ENCODE assay signal across 37 cellular contexts in genomic region chr3:40037582-40037981, GRCh38.
"Had no signal": no experiment of that assay in that cellular context is flagged by ENCODE, and none has a peak within 500 bp of the region (broad histone marks: within the 10 kb centered on the region; RNA-seq: fewer than 3 reads in every experiment).

No MANE protein-coding gene starts in this region.

- DNase-seq: activated CD4-positive, alpha-beta memory T cell treated with anti-CD3 and anti-CD28 coated beads for 36 hours; activated CD4-positive, alpha-beta T cell treated with anti-CD3 and anti-CD28 coated beads for 36 hours; activated CD4-positive, alpha-beta T cell treated with anti-CD3 and anti-CD28 coated beads, Interleukin-2, amount 10 ng/mL, durations not matched to agents 24 days and 14 days; activated CD4-positive, CD25-positive, alpha-beta regulatory T cell; activated CD4-positive, CD25-positive, alpha-beta regulatory T cell treated with anti-CD3 and anti-CD28 coated beads, Interleukin-2, amount 50 U/mL, for 72 hours; activated CD8-positive, alpha-beta memory T cell treated with anti-CD3 and anti-CD28 coated beads, Interleukin-2, amount 10 ng/mL, durations not matched to agents 7 days and 5 days; activated CD8-positive, alpha-beta memory T cell treated with anti-CD3 and anti-CD28 coated beads, Interleukin-2, amount 50 U/mL, for 4 hours; activated CD8-positive, alpha-beta T cell treated with anti-CD3 and anti-CD28 coated beads, Interleukin-2, amount 10 ng/mL, durations not matched to agents 7 days and 5 days; activated effector memory CD4-positive, alpha-beta T cell treated with anti-CD3 and anti-CD28 coated beads, Interleukin-2, amount 50 U/mL, for 16 hours; activated naive CD4-positive, alpha-beta T cell treated with anti-CD3 and anti-CD28 coated beads for 36 hours; activated naive CD8-positive, alpha-beta T cell treated with anti-CD3 and anti-CD28 coated beads for 36 hours; activated naive CD8-positive, alpha-beta T cell treated with anti-CD3 and anti-CD28 coated beads, Interleukin-2, amount 50 U/mL, for 24 hours; activated T-cell treated with anti-CD3 and anti-CD28 coated beads, Interleukin-2, amount 50 U/mL, for 1 hour; activated T-cell treated with anti-CD3 and anti-CD28 coated beads, Interleukin-2, amount 50 U/mL, for 48 hours; adrenal gland; amygdala; aorta; body of pancreas; caudate nucleus; cortex of kidney; dermis blood vessel endothelial cell; effector CD4-positive, alpha-beta T cell; effector memory CD8-positive, alpha-beta T cell; foreskin fibroblast; heart left ventricle; T-helper 17 cell; T1000; WERI-Rb-1 had no signal

- H3K4me3 Mint-ChIP-seq: activated CD4-positive, alpha-beta memory T cell treated with anti-CD3 and anti-CD28 coated beads for 36 hours; activated CD4-positive, alpha-beta T cell treated with anti-CD3 and anti-CD28 coated beads for 36 hours; activated CD4-positive, alpha-beta T cell treated with anti-CD3 and anti-CD28 coated beads, Interleukin-2, amount 10 ng/mL, durations not matched to agents 24 days and 14 days; activated CD8-positive, alpha-beta memory T cell treated with anti-CD3 and anti-CD28 coated beads, Interleukin-2, amount 10 ng/mL, durations not matched to agents 7 days and 5 days; activated CD8-positive, alpha-beta T cell treated with anti-CD3 and anti-CD28 coated beads, Interleukin-2, amount 10 ng/mL, durations not matched to agents 7 days and 5 days; activated naive CD4-positive, alpha-beta T cell treated with anti-CD3 and anti-CD28 coated beads for 36 hours; activated naive CD4-positive, alpha-beta T cell treated with anti-CD3 and anti-CD28 coated beads, Interleukin-2, amount 50 U/mL, for 24 hours; activated naive CD8-positive, alpha-beta T cell treated with anti-CD3 and anti-CD28 coated beads for 36 hours; activated naive CD8-positive, alpha-beta T cell treated with anti-CD3 and anti-CD28 coated beads, Interleukin-2, amount 50 U/mL, for 24 hours; activated T-helper 1 cell treated with anti-CD3 and anti-CD28 coated beads, Interleukin-12 subunit alpha, Interleukin-12 subunit beta, Interleukin-2, Interleukin-4 antibody, amounts not matched to agents 30 ng/mL and 10 ng/mL and 1 ng/mL, durations not matched to agents 14 hours and 24 hours and 36 hours; effector memory CD8-positive, alpha-beta T cell; T-helper 17 cell; T-helper 2 cell treated with Interferon-gamma antibody and Interleukin-4, amounts not matched to agents 5 μg/mL and 100 μg/mL, for 36 hours had no signal

- H3K36me3 Mint-ChIP-seq: activated CD4-positive, alpha-beta memory T cell treated with anti-CD3 and anti-CD28 coated beads for 36 hours; activated CD8-positive, alpha-beta memory T cell treated with anti-CD3 and anti-CD28 coated beads, Interleukin-2, amount 10 ng/mL, durations not matched to agents 7 days and 5 days; activated naive CD4-positive, alpha-beta T cell treated with anti-CD3 and anti-CD28 coated beads, Interleukin-2, amount 50 U/mL, for 24 hours; activated naive CD8-positive, alpha-beta T cell treated with anti-CD3 and anti-CD28 coated beads for 36 hours had no signal

- H3K27me3 ChIP-seq: adrenal gland, body of pancreas, heart left ventricle had no signal

- H3K36me3 ChIP-seq: adrenal gland, heart left ventricle, WERI-Rb-1 had no signal

- H3K4me3 ChIP-seq: adrenal gland, body of pancreas, heart left ventricle had no signal

- H3K9me3 Mint-ChIP-seq: activated CD4-positive, alpha-beta T cell treated with anti-CD3 and anti-CD28 coated beads, Interleukin-2, amount 10 ng/mL, durations not matched to agents 24 days and 14 days; activated naive CD4-positive, alpha-beta T cell treated with anti-CD3 and anti-CD28 coated beads for 36 hours; activated T-helper 1 cell treated with anti-CD3 and anti-CD28 coated beads, Interleukin-12 subunit alpha, Interleukin-12 subunit beta, Interleukin-2, Interleukin-4 antibody, amounts not matched to agents 30 ng/mL and 10 ng/mL and 1 ng/mL, durations not matched to agents 14 hours and 24 hours and 36 hours; activated T-helper 2 cell treated with anti-CD3 and anti-CD28 coated beads, Interferon-gamma antibody, Interleukin-2, Interleukin-4, amounts not matched to agents 10 μg/mL and 5 μg/mL and 100 μg/mL, durations not matched to agents 14 hours and 24 hours and 36 hours; T-helper 2 cell treated with Interferon-gamma antibody and Interleukin-4, amounts not matched to agents 5 μg/mL and 100 μg/mL, for 36 hours had no signal

- H3K4me1 ChIP-seq: adrenal gland, body of pancreas, heart left ventricle had no signal

- ATAC-seq: activated CD4-positive, alpha-beta T cell treated with anti-CD3 and anti-CD28 coated beads for 36 hours; activated CD8-positive, alpha-beta memory T cell treated with anti-CD3 and anti-CD28 coated beads, Interleukin-2, amount 10 ng/mL, durations not matched to agents 7 days and 5 days; activated CD8-positive, alpha-beta T cell treated with anti-CD3 and anti-CD28 coated beads, Interleukin-2, amount 10 ng/mL, durations not matched to agents 7 days and 5 days; activated naive CD8-positive, alpha-beta T cell treated with anti-CD3 and anti-CD28 coated beads, Interleukin-2, amount 50 U/mL, for 24 hours; body of pancreas; effector memory CD8-positive, alpha-beta T cell; heart left ventricle; T-helper 17 cell had no signal

- FAIRE-seq: colon, endometrium, endothelial cell of umbilical vein, frontal cortex had no signal

- H3K9me3 ChIP-seq: adrenal gland, body of pancreas, heart left ventricle had no signal

- H3K27ac ChIP-seq: adrenal gland, body of pancreas, epithelial cell of prostate, heart left ventricle, WERI-Rb-1 had no signal

- H3K27me3 Mint-ChIP-seq: activated CD4-positive, alpha-beta memory T cell treated with anti-CD3 and anti-CD28 coated beads for 36 hours; activated CD4-positive, alpha-beta T cell treated with anti-CD3 and anti-CD28 coated beads, Interleukin-2, amount 10 ng/mL, durations not matched to agents 24 days and 14 days; activated CD8-positive, alpha-beta memory T cell treated with anti-CD3 and anti-CD28 coated beads, Interleukin-2, amount 10 ng/mL, durations not matched to agents 7 days and 5 days; activated naive CD4-positive, alpha-beta T cell treated with anti-CD3 and anti-CD28 coated beads, Interleukin-2, amount 50 U/mL, for 24 hours; activated naive CD8-positive, alpha-beta T cell treated with anti-CD3 and anti-CD28 coated beads for 36 hours; activated naive CD8-positive, alpha-beta T cell treated with anti-CD3 and anti-CD28 coated beads, Interleukin-2, amount 50 U/mL, for 24 hours; effector memory CD8-positive, alpha-beta T cell; T-helper 17 cell had no signal

- H3K27ac Mint-ChIP-seq: activated CD4-positive, alpha-beta memory T cell treated with anti-CD3 and anti-CD28 coated beads for 36 hours; activated CD4-positive, alpha-beta T cell treated with anti-CD3 and anti-CD28 coated beads for 36 hours; activated CD4-positive, alpha-beta T cell treated with anti-CD3 and anti-CD28 coated beads, Interleukin-2, amount 10 ng/mL, durations not matched to agents 24 days and 14 days; activated CD8-positive, alpha-beta memory T cell treated with anti-CD3 and anti-CD28 coated beads, Interleukin-2, amount 10 ng/mL, durations not matched to agents 7 days and 5 days; activated CD8-positive, alpha-beta T cell treated with anti-CD3 and anti-CD28 coated beads, Interleukin-2, amount 10 ng/mL, durations not matched to agents 7 days and 5 days; activated naive CD4-positive, alpha-beta T cell treated with anti-CD3 and anti-CD28 coated beads for 36 hours; activated naive CD4-positive, alpha-beta T cell treated with anti-CD3 and anti-CD28 coated beads, Interleukin-2, amount 50 U/mL, for 24 hours; activated naive CD8-positive, alpha-beta T cell treated with anti-CD3 and anti-CD28 coated beads for 36 hours; activated naive CD8-positive, alpha-beta T cell treated with anti-CD3 and anti-CD28 coated beads, Interleukin-2, amount 50 U/mL, for 24 hours; activated T-helper 1 cell treated with anti-CD3 and anti-CD28 coated beads, Interleukin-12 subunit alpha, Interleukin-12 subunit beta, Interleukin-2, Interleukin-4 antibody, amounts not matched to agents 30 ng/mL and 10 ng/mL and 1 ng/mL, durations not matched to agents 14 hours and 24 hours and 36 hours; activated T-helper 2 cell treated with anti-CD3 and anti-CD28 coated beads, Interferon-gamma antibody, Interleukin-2, Interleukin-4, amounts not matched to agents 10 μg/mL and 5 μg/mL and 100 μg/mL, durations not matched to agents 14 hours and 24 hours and 36 hours; effector memory CD8-positive, alpha-beta T cell; T-helper 17 cell; T-helper 2 cell treated with Interferon-gamma antibody and Interleukin-4, amounts not matched to agents 5 μg/mL and 100 μg/mL, for 36 hours had no signal

- H3K4me1 Mint-ChIP-seq: activated CD4-positive, alpha-beta T cell treated with anti-CD3 and anti-CD28 coated beads for 36 hours; activated CD4-positive, alpha-beta T cell treated with anti-CD3 and anti-CD28 coated beads, Interleukin-2, amount 10 ng/mL, durations not matched to agents 24 days and 14 days; activated CD8-positive, alpha-beta memory T cell treated with anti-CD3 and anti-CD28 coated beads, Interleukin-2, amount 10 ng/mL, durations not matched to agents 7 days and 5 days; activated naive CD4-positive, alpha-beta T cell treated with anti-CD3 and anti-CD28 coated beads, Interleukin-2, amount 50 U/mL, for 24 hours; activated naive CD8-positive, alpha-beta T cell treated with anti-CD3 and anti-CD28 coated beads for 36 hours; activated naive CD8-positive, alpha-beta T cell treated with anti-CD3 and anti-CD28 coated beads, Interleukin-2, amount 50 U/mL, for 24 hours; T-helper 17 cell had no signal
